In the genomic region with DNA sequence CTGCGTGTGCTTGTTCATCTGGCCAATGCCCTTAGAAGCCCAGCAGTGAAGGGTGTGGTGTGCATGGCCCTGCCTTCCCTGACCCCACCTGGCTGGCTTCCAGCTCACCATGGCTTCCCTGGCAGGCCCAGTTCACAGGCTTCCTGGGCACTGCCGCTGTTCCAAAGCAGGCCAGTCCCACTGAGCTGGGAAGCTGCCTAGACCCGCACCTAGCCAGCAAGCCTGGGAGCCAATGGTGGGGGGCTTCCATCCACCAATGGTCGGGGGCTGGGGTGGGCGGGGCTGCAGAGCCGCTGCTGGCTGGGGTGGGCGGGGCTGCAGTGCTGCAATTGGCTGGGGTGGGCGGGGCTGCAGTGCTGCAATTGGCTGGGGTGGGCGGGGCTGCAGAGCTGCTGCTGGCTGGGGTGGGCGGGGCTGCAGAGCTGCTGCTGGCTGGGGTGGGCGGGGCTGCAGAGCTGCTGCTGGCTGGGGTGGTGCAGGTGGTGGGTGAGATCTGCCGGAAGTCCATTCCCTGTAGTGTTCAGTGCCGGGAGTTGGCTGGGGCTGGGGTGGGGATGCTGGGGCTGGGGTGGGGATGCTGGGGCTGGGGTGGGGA, we compare ENCODE assay signal across 9 cellular contexts. TPM values are rescaled to one million over a fixed set of nuclear protein-coding genes. Genes with fewer than 3 reads are reported as not detected.
A peak's percentile ranks its signal among the peaks of the same experiment; 100 is the strongest.
DNase-seq lines count a peak whose midpoint lies in the region; ATAC-seq, FAIRE-seq and TF ChIP-seq lines count a peak whose summit lies in the region.
"Had no signal": no experiment of that assay in that cellular context is flagged by ENCODE, and none has a peak within 500 bp of the region (broad histone marks: within the 10 kb centered on the region; RNA-seq: fewer than 3 reads in every experiment).

No MANE protein-coding gene starts in this region.

- DNase-seq in A172 (ENCODE audit: low spot score) (peak; percentile 56), NCI-H345 treated with DMSO at 0.1 percent for 48 hours (lab: John Stamatoyannopoulos, UW; ENCODE audit: unreplicated experiment) (peak; percentile 25), fibroblast of the conjunctiva (ENCODE audit: low read depth) (peak; percentile 21), posterior cingulate gyrus (peak in 7 of 10 donors; percentile 42 to 95 (median 72)), D721Med (ENCODE audit: insufficient read length, low spot score) (no peak), endothelial cell (ENCODE audit: low spot score) (no peak)
- DNase-seq in activated CD8-positive, alpha-beta memory T cell treated with anti-CD3 and anti-CD28 coated beads, Interleukin-2, amount 50 U/mL, for 48 hours: peak; percentile 77

- H3K27me3 Mint-ChIP-seq in endothelial cell (ENCODE audit: unreplicated experiment): peaks cover 15% of the 10 kb centered on the region

- peaks cover 3% of the 10 kb centered on the region for H3K4me1 Mint-ChIP-seq in endothelial cell (ENCODE audit: unreplicated experiment)

- H3K27ac Mint-ChIP-seq in endothelial cell (ENCODE audit: unreplicated experiment): no peak overlapping the region
- H3K27ac Mint-ChIP-seq: activated naive CD8-positive, alpha-beta T cell had no signal

- intact Hi-C loops in posterior cingulate gyrus (cut with DNase I): no loop called here

- peak; percentile 67 for ATAC-seq in GM21367 (IDR thresholded peaks at IDR 0.05; ENCODE audit: unreplicated experiment)

- H3K36me3 Mint-ChIP-seq in endothelial cell (ENCODE audit: low read depth, unreplicated experiment): no peaks in the 10 kb centered on the region
- H3K36me3 Mint-ChIP-seq: activated naive CD8-positive, alpha-beta T cell had no signal

- FAIRE-seq in D721Med (lab: Jason Lieb, UNC): no peak

- H3K9me3 Mint-ChIP-seq in endothelial cell (ENCODE audit: unreplicated experiment): no peaks in the 10 kb centered on the region

- TF ChIP-seq CTCF in D721Med (IDR thresholded peaks at IDR 0.05; ENCODE audit: insufficient read depth, missing control alignments): no peak
- no peak for TF ChIP-seq CTCF in endothelial cell (IDR thresholded peaks at IDR 0.05; ENCODE audit: unreplicated experiment)

- no peak overlapping the region for H3K4me3 Mint-ChIP-seq in endothelial cell (ENCODE audit: unreplicated experiment)
- H3K4me3 Mint-ChIP-seq: activated naive CD8-positive, alpha-beta T cell had no signal

RNA-seq across cellular contexts. Expression of a gene that starts 12.4 kb away (rescaled TPM):
- not detected in 2 replicates for total RNA-seq in A172 (2014; rRNA removed; shearing (Covaris generic))
- total RNA-seq in endothelial cell (ENCODE audit: unreplicated experiment): not detected

RNA-seq across cellular contexts. Expression of a gene that starts 15.6 kb away (rescaled TPM):
- 13.4 and 26.6 TPM in 2 replicates for total RNA-seq in A172 (2014; rRNA removed; shearing (Covaris generic))
- total RNA-seq in endothelial cell (ENCODE audit: unreplicated experiment): 18.6 TPM

RNA-seq across cellular contexts. Expression of a gene that starts 15.6 kb away (rescaled TPM):
- 29.3 and 35.9 TPM in 2 replicates for total RNA-seq in A172 (2014; rRNA removed; shearing (Covaris generic))
- 50.7 TPM for total RNA-seq in endothelial cell (ENCODE audit: unreplicated experiment)

RNA-seq across cellular contexts. Expression of a gene that starts 22.9 kb away (rescaled TPM):
- 0.60 TPM in 1 of 2 replicates, not detected in the other for total RNA-seq in A172 (2014; rRNA removed; shearing (Covaris generic))
- total RNA-seq in endothelial cell (ENCODE audit: unreplicated experiment): not detected

RNA-seq across cellular contexts. Expression of a gene that starts 33.5 kb away (rescaled TPM):
- total RNA-seq in A172 (2014; rRNA removed; shearing (Covaris generic)): 6.6 and 9.6 TPM in 2 replicates
- 8.9 TPM for total RNA-seq in endothelial cell (ENCODE audit: unreplicated experiment)

Comparison
In these comparisons a context has a peak if more than half of its experiments do, and no peak if none do; other contexts are left out.
1. DNase-seq: peak in A172 (single experiment), NCI-H345 treated with DMSO at 0.1 percent for 48 hours (single experiment), activated CD8-positive, alpha-beta memory T cell treated with anti-CD3 and anti-CD28 coated beads, Interleukin-2, amount 50 U/mL, for 48 hours (single experiment), fibroblast of the conjunctiva (single experiment) and posterior cingulate gyrus (7 of 10); none in D721Med (single experiment) and endothelial cell (single experiment).